ENCODE assay signal across 23 cellular contexts in the genomic region with DNA sequence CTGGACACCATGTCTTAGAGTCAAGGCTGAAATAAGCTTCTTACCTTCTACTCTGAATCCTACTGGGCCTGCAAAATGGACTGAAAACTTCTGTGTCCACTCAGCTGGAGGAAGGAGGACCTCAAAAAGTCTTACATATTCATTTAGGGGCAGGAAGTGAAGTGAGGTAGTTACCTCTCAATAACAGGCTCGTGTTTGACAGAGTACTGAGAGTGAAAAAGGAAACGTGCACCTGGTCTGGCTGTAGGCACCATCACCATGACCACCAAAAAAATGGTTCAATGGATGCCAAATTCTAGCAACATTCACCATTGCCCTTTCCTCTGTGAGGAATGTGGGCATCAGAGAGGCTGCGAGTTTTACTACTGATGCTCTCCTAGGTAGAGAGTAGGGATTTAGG.
DNase-seq lines count a peak whose midpoint lies in the region; ATAC-seq, FAIRE-seq and TF ChIP-seq lines count a peak whose summit lies in the region.
"Had no signal": no experiment of that assay in that cellular context is flagged by ENCODE, and none has a peak within 500 bp of the region (broad histone marks: within the 10 kb centered on the region; RNA-seq: fewer than 3 reads in every experiment).

No MANE protein-coding gene starts in this region.

- no peak overlapping the region for H3K4me3 ChIP-seq in gastrocnemius medialis
- H3K4me3 ChIP-seq in kidney (ENCODE audit: low read length in 2 of 2): no peak overlapping the region
- H3K4me3 ChIP-seq: thyroid gland had no signal

- DNase-seq in DMS153 (lab: John Stamatoyannopoulos, UW) (no peak), gastrocnemius medialis (no peak), GM13977 (ENCODE audit: low spot score) (no peak), kidney (no peak)
- DNase-seq: activated CD4-positive, alpha-beta T cell treated with anti-CD3 and anti-CD28 coated beads, Interleukin-2, amount 10 ng/mL, durations not matched to agents 7 days and 5 days; DMS 273 treated with DMSO at 0.1 percent for 48 hours; left colon; naive thymus-derived CD4-positive, alpha-beta T cell; NCI-H1092 treated with DMSO at 0.1 percent for 48 hours; NCI-H2107; retina; RPMI8226; stimulated activated CD4-positive, alpha-beta T cell treated with anti-CD3 and anti-CD28 coated beads, Interleukin-2, amount 100 ng/mL, for 48 hours; stimulated activated naive CD8-positive, alpha-beta T cell treated with anti-CD3 and anti-CD28 coated beads, Interleukin-15, Interleukin-2, amounts not matched to agents 100 U/mL and 50 U/mL, for 24 hours; T-helper 17 cell; thyroid gland had no signal

- no peak for FAIRE-seq in kidney (lab: Jason Lieb, UNC)
- FAIRE-seq: HepG2 had no signal

- H3K9me3 ChIP-seq in gastrocnemius medialis (no peaks in the 10 kb centered on the region), kidney (ENCODE audit: control insufficient read depth in 1 of 2, low read length in 2 of 2) (no peaks in the 10 kb centered on the region)
- H3K9me3 ChIP-seq: thyroid gland had no signal

- H3K4me1 ChIP-seq in gastrocnemius medialis (no peaks in the 10 kb centered on the region), kidney (ENCODE audit: control insufficient read depth in 1 of 2, insufficient read depth in 1 of 2, low read depth in 1 of 2, low read length in 2 of 2) (peaks cover 0 to 5% of the 10 kb centered on the region in 2 donors)

- peak; percentile 60 for ATAC-seq in GM18519 (IDR thresholded peaks at IDR 0.05; ENCODE audit: low FRiP score, unreplicated experiment)
- ATAC-seq in GM19351 (IDR thresholded peaks at IDR 0.05; ENCODE audit: unreplicated experiment): peak; percentile 78
- ATAC-seq in HG02642 (IDR thresholded peaks at IDR 0.05; ENCODE audit: poor library complexity, unreplicated experiment): peak; percentile 69
- ATAC-seq in HG03354 (IDR thresholded peaks at IDR 0.05; ENCODE audit: poor library complexity, severe bottlenecking, unreplicated experiment): peak; percentile 89
- ATAC-seq in gastrocnemius medialis: no peak
- ATAC-seq: activated T-helper 17 cell treated with anti-CD3 and anti-CD28 coated beads, Interleukin-2, amount 50 U/mL, for 72 hours; HepG2; left colon; naive thymus-derived CD4-positive, alpha-beta T cell; stimulated activated naive CD8-positive, alpha-beta T cell treated with anti-CD3 and anti-CD28 coated beads, Interleukin-15, Interleukin-2, amounts not matched to agents 100 U/mL and 50 U/mL, for 24 hours; T-helper 17 cell had no signal

- TF ChIP-seq CTCF in gastrocnemius medialis (IDR thresholded peaks at IDR 0.05 in 4 of 5, conservative IDR thresholded peaks at IDR 0.05 in 1 of 5) (no peak), GM13977 (IDR thresholded peaks at IDR 0.05; ENCODE audit: extremely low read depth, insufficient read depth, missing control alignments) (no peak), kidney (IDR thresholded peaks at IDR 0.05; ENCODE audit: borderline replicate concordance, extremely low read depth, insufficient read depth) (no peak)

- TF ChIP-seq POLR2A in gastrocnemius medialis (IDR thresholded peaks at IDR 0.05): no peak

- intact Hi-C loops in gastrocnemius medialis (cut with DNase I; ENCODE audit: low total_unique reads) (no loop called here), kidney (cut with DNase I) (no loop called here)

- H3K36me3 ChIP-seq in gastrocnemius medialis (no peaks in the 10 kb centered on the region), kidney (ENCODE audit: control insufficient read depth in 1 of 2, insufficient read depth in 2 of 2, low read length in 2 of 2) (no peaks in the 10 kb centered on the region)
- H3K36me3 ChIP-seq: thyroid gland had no signal

- H3K27ac ChIP-seq in gastrocnemius medialis: no peak overlapping the region
- no peak overlapping the region for H3K27ac ChIP-seq in kidney (ENCODE audit: low read depth in 2 of 2, low read length in 2 of 2)
- H3K27ac ChIP-seq: HL-60, thyroid gland had no signal

- no peak overlapping the region for H3K9ac ChIP-seq in kidney (ENCODE audit: low read length in 2 of 2)

- in situ Hi-C loops in gastrocnemius medialis (cut with MboI; ENCODE audit: low sequenced_read_pairs in 4 of 4) (no loop called here), GM13977 (cut with MboI; ENCODE audit: low pct_unique_long_range_greater_than_20kb, low sequenced_read_pairs, unreplicated experiment) (no loop called here)

- H3K27me3 ChIP-seq in gastrocnemius medialis: no peaks in the 10 kb centered on the region
- H3K27me3 ChIP-seq: thyroid gland had no signal

Comparison
In these comparisons a context has a peak if more than half of its experiments do, and no peak if none do; other contexts are left out.
1. ATAC-seq: peak in GM18519 (single experiment), GM19351 (single experiment), HG02642 (single experiment) and HG03354 (single experiment); none in gastrocnemius medialis (0 of 2).